In the genomic region with DNA sequence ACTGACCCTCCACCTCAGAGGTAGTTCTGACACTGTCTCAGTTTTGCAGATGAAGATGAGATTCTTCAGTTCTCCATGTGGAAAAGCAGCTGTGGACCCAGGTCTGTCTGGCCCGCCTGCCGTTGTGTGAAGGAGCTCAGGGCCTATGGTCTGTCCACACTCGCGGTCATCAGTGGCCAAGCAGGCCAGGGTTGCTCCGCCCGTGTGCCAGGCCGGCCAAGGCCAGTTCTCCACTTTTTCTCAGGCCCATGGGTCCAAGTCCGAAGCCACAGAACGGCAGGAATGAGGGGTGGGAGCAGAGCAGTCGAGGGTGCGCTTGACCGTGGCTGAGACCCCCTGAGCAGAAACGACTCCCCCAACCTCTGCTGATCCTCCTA, we compare ENCODE assay signal across 1 cellular context.
TF ChIP-seq lines count a peak whose summit lies in the region.

No MANE protein-coding gene starts in this region.

TF ChIP-seq in GM23338, 12 proteins besides CTCF, POLR2A, EP300 and RAD21 (continued from another document):
- TF ChIP-seq, protein P1, sequence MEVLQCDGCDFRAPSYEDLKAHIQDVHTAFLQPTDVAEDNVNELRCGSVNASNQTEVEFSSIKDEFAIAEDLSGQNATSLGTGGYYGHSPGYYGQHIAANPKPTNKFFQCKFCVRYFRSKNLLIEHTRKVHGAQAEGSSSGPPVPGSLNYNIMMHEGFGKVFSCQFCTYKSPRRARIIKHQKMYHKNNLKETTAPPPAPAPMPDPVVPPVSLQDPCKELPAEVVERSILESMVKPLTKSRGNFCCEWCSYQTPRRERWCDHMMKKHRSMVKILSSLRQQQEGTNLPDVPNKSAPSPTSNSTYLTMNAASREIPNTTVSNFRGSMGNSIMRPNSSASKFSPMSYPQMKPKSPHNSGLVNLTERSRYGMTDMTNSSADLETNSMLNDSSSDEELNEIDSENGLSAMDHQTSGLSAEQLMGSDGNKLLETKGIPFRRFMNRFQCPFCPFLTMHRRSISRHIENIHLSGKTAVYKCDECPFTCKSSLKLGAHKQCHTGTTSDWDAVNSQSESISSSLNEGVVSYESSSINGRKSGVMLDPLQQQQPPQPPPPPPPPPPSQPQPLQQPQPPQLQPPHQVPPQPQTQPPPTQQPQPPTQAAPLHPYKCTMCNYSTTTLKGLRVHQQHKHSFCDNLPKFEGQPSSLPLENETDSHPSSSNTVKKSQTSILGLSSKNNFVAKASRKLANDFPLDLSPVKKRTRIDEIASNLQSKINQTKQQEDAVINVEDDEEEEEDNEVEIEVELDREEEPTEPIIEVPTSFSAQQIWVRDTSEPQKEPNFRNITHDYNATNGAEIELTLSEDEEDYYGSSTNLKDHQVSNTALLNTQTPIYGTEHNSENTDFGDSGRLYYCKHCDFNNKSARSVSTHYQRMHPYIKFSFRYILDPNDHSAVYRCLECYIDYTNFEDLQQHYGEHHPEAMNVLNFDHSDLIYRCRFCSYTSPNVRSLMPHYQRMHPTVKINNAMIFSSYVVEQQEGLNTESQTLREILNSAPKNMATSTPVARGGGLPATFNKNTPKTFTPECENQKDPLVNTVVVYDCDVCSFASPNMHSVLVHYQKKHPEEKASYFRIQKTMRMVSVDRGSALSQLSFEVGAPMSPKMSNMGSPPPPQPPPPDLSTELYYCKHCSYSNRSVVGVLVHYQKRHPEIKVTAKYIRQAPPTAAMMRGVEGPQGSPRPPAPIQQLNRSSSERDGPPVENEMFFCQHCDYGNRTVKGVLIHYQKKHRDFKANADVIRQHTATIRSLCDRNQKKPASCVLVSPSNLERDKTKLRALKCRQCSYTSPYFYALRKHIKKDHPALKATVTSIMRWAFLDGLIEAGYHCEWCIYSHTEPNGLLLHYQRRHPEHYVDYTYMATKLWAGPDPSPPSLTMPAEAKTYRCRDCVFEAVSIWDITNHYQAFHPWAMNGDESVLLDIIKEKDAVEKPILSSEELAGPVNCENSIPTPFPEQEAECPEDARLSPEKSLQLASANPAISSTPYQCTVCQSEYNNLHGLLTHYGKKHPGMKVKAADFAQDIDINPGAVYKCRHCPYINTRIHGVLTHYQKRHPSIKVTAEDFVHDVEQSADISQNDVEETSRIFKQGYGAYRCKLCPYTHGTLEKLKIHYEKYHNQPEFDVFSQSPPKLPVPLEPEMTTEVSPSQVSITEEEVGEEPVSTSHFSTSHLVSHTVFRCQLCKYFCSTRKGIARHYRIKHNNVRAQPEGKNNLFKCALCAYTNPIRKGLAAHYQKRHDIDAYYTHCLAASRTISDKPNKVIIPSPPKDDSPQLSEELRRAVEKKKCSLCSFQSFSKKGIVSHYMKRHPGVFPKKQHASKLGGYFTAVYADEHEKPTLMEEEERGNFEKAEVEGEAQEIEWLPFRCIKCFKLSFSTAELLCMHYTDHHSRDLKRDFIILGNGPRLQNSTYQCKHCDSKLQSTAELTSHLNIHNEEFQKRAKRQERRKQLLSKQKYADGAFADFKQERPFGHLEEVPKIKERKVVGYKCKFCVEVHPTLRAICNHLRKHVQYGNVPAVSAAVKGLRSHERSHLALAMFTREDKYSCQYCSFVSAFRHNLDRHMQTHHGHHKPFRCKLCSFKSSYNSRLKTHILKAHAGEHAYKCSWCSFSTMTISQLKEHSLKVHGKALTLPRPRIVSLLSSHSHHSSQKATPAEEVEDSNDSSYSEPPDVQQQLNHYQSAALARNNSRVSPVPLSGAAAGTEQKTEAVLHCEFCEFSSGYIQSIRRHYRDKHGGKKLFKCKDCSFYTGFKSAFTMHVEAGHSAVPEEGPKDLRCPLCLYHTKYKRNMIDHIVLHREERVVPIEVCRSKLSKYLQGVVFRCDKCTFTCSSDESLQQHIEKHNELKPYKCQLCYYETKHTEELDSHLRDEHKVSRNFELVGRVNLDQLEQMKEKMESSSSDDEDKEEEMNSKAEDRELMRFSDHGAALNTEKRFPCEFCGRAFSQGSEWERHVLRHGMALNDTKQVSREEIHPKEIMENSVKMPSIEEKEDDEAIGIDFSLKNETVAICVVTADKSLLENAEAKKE (CRISPR knock-in tag; IDR thresholded peaks at IDR 0.05), result no peak
- no peak for TF ChIP-seq EZH2phosphoT487 (IDR thresholded peaks at IDR 0.05; ENCODE audit: unreplicated experiment)
- TF ChIP-seq, protein P2, sequence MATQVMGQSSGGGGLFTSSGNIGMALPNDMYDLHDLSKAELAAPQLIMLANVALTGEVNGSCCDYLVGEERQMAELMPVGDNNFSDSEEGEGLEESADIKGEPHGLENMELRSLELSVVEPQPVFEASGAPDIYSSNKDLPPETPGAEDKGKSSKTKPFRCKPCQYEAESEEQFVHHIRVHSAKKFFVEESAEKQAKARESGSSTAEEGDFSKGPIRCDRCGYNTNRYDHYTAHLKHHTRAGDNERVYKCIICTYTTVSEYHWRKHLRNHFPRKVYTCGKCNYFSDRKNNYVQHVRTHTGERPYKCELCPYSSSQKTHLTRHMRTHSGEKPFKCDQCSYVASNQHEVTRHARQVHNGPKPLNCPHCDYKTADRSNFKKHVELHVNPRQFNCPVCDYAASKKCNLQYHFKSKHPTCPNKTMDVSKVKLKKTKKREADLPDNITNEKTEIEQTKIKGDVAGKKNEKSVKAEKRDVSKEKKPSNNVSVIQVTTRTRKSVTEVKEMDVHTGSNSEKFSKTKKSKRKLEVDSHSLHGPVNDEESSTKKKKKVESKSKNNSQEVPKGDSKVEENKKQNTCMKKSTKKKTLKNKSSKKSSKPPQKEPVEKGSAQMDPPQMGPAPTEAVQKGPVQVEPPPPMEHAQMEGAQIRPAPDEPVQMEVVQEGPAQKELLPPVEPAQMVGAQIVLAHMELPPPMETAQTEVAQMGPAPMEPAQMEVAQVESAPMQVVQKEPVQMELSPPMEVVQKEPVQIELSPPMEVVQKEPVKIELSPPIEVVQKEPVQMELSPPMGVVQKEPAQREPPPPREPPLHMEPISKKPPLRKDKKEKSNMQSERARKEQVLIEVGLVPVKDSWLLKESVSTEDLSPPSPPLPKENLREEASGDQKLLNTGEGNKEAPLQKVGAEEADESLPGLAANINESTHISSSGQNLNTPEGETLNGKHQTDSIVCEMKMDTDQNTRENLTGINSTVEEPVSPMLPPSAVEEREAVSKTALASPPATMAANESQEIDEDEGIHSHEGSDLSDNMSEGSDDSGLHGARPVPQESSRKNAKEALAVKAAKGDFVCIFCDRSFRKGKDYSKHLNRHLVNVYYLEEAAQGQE (IDR thresholded peaks at IDR 0.05; ENCODE audit: unreplicated experiment), result no peak
